ENCODE assay signal across 8 cellular contexts in the genomic region with DNA sequence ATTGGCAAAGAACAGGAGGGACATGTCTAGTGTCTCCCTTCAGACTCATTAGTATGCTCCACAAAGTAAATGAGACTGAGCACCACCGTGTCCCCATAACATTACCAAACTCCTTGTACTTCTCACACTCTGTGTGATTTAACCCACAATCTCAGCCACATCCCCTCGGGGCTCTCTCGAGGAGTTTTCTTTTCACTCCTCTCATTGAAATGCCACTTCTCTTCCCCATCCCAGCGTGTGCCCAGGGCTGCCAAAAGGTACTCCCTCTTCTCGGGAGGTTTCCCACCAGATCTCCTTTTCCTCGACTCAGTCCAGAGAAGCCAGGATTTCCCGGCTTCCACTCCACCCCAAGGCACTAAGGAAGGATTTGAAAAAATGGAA. TPM values are rescaled to one million over a fixed set of nuclear protein-coding genes. Genes with fewer than 3 reads are reported as not detected.
DNase-seq lines count a peak whose midpoint lies in the region; ATAC-seq, FAIRE-seq and TF ChIP-seq lines count a peak whose summit lies in the region.

No MANE protein-coding gene starts in this region.

- no peak for FAIRE-seq in GM12892 (lab: Jason Lieb, UNC)

- DNase-seq in DMS79 treated with DMSO at 0.1 percent for 48 hours (lab: John Stamatoyannopoulos, UW) (peak; percentile 7), DMS79 (lab: John Stamatoyannopoulos, UW) (no peak), Peyer's patch (no peak), dermis blood vessel endothelial cell (peak; percentile 37), NCI-H187 (lab: John Stamatoyannopoulos, UW) (no peak), GM12892 (ENCODE audit: insufficient read length) (no peak)

- TF ChIP-seq POLR2A in Peyer's patch (IDR thresholded peaks at IDR 0.05) (no peak), GM12892 (IDR thresholded peaks at IDR 0.05; ENCODE audit: low read depth, low read length) (no peak)

- H3K36me3 ChIP-seq in Peyer's patch (no peaks in the 10 kb centered on the region), muscle layer of colon (ENCODE audit: insufficient read depth, low read length) (no peaks in the 10 kb centered on the region)

- peak overlapping the region; percentile 61 to 94 (median 64) for H3K4me3 ChIP-seq in Peyer's patch
- peak overlapping the region; percentile 95 to 97 for H3K4me3 ChIP-seq in muscle layer of colon (ENCODE audit: low read depth in 1 of 2, low read length in 2 of 2)

- H3K9ac ChIP-seq in muscle layer of colon (ENCODE audit: low read length), result peak overlapping the region; percentile 92

- H3K4me1 ChIP-seq in Peyer's patch (peaks cover 0 to 24% (median 2%) of the 10 kb centered on the region in 4 donors), muscle layer of colon (ENCODE audit: insufficient read depth, low read length) (peaks cover 27% of the 10 kb centered on the region)

- H3K9me3 ChIP-seq in Peyer's patch (no peaks in the 10 kb centered on the region), muscle layer of colon (ENCODE audit: low read length) (no peaks in the 10 kb centered on the region)

- H3K27ac ChIP-seq in Peyer's patch (peak overlapping the region in 3 of 4 donors; percentile 78 to 97 (median 82)), muscle layer of colon (ENCODE audit: low read depth, low read length) (peak overlapping the region; percentile 81)

- no peak for TF ChIP-seq CTCF in Peyer's patch (IDR thresholded peaks at IDR 0.05)

- H3K27me3 ChIP-seq in Peyer's patch (no peaks in the 10 kb centered on the region), muscle layer of colon (ENCODE audit: control insufficient read depth in 1 of 2, insufficient read depth in 2 of 2, low read length in 2 of 2) (no peaks in the 10 kb centered on the region)

- no peak for ATAC-seq in HG02759 (IDR thresholded peaks at IDR 0.05; ENCODE audit: unreplicated experiment)

RNA-seq across cellular contexts. Expression of a gene that starts 1.1 kb away (rescaled TPM):
- total RNA-seq in Peyer's patch (10 to 100 TPM; 39.4 to 80.0 (median 52.9) TPM), dermis blood vessel endothelial cell (107 and 149 TPM in 2 replicates)
- 0.17 TPM for polyA plus RNA-seq in GM12892 (2012; ENCODE audit: missing spikeins)

Comparison
In these comparisons a context has a peak if more than half of its experiments do, and no peak if none do; other contexts are left out.
1. DNase-seq: peak in DMS79 treated with DMSO at 0.1 percent for 48 hours (single experiment) and dermis blood vessel endothelial cell (single experiment); none in DMS79 (single experiment), Peyer's patch (0 of 3), NCI-H187 (0 of 2) and GM12892 (single experiment).